10 cellular contexts compared by ENCODE assay signal in genomic region chr14:76904100-76904739, GRCh38.
A peak's percentile ranks its signal among the peaks of the same experiment; 100 is the strongest.
DNase-seq lines count a peak whose midpoint lies in the region; TF ChIP-seq lines count a peak whose summit lies in the region.
"Had no signal": no experiment of that assay in that cellular context is flagged by ENCODE, and none has a peak within 500 bp of the region (broad histone marks: within the 10 kb centered on the region; RNA-seq: fewer than 3 reads in every experiment).

No MANE protein-coding gene starts in this region.

- no peaks in the 10 kb centered on the region for H3K27me3 ChIP-seq in CD4-positive, alpha-beta memory T cell (ENCODE audit: insufficient read depth, low read length)
- H3K27me3 ChIP-seq in SJSA1 (replicated peaks): no peaks in the 10 kb centered on the region

- TF ChIP-seq CTCF in fibroblast of villous mesenchyme (IDR thresholded peaks at IDR 0.05; ENCODE audit: insufficient read depth, low read depth, low read length): no peak

- POLR2A ChIA-PET in CD4-positive, alpha-beta memory T cell (lab: Charles Lee; ENCODE audit: partially characterized antibody): interaction anchor here (0.6 to 1.8 kb wide), 6 partner anchors 9 to 123 kb away, joined by 3 to 9 read pairs (median 5); no protein-coding TSS in a partner anchor
- POLR2A ChIA-PET in activated CD4-positive, alpha-beta memory T cell treated with anti-CD3 and anti-CD28 coated beads, Interleukin-2, amount 10 ng/mL, durations not matched to agents 7 days and 5 days (lab: Charles Lee): interaction anchor here (1.0 to 1.4 kb wide), 2 partner anchors 9 to 57 kb away, joined by 4 read pairs; no protein-coding TSS in a partner anchor

- peak overlapping the region in 2 of 8 donors; percentile 54 to 60 for H3K4me3 Mint-ChIP-seq in CD4-positive, alpha-beta memory T cell
- no peak overlapping the region for H3K4me3 Mint-ChIP-seq in activated CD4-positive, alpha-beta memory T cell treated with anti-CD3 and anti-CD28 coated beads, Interleukin-2, amount 10 ng/mL, durations not matched to agents 7 days and 5 days
- H3K4me3 Mint-ChIP-seq: neural crest cell had no signal

- peaks cover 30% of the 10 kb centered on the region for H3K4me1 ChIP-seq in CD4-positive, alpha-beta memory T cell (ENCODE audit: insufficient read depth, low read length)
- H3K4me1 ChIP-seq in SJSA1 (replicated peaks): peaks cover 51% of the 10 kb centered on the region

- CTCF ChIA-PET in CD4-positive, alpha-beta memory T cell (lab: Charles Lee; ENCODE audit: partially characterized antibody): interaction anchor here (0.7 to 11.6 kb wide), 8 partner anchors 9 to 165 kb away, joined by 3 to 86 read pairs (median 4); no protein-coding TSS in a partner anchor
- CTCF ChIA-PET in activated CD4-positive, alpha-beta memory T cell treated with anti-CD3 and anti-CD28 coated beads, Interleukin-2, amount 10 ng/mL, durations not matched to agents 7 days and 5 days (lab: Charles Lee): interaction anchor here (1.2 to 2.7 kb wide), 3 partner anchors 9 to 31 kb away, joined by 4 to 13 read pairs (median 5); no protein-coding TSS in a partner anchor

- peak overlapping the region in 5 of 7 donors; percentile 81 to 93 (median 89) for H3K27ac Mint-ChIP-seq in CD4-positive, alpha-beta memory T cell
- H3K27ac Mint-ChIP-seq in activated CD4-positive, alpha-beta memory T cell treated with anti-CD3 and anti-CD28 coated beads, Interleukin-2, amount 10 ng/mL, durations not matched to agents 7 days and 5 days: no peak overlapping the region

- H3K36me3 ChIP-seq in CD4-positive, alpha-beta memory T cell (ENCODE audit: insufficient read depth, low read length): no peaks in the 10 kb centered on the region
- H3K36me3 ChIP-seq in SJSA1: no peaks in the 10 kb centered on the region

- H3K9me3 ChIP-seq in CD4-positive, alpha-beta memory T cell (ENCODE audit: control insufficient read depth in 1 of 2, low read length in 2 of 2): no peaks in the 10 kb centered on the region
- no peaks in the 10 kb centered on the region for H3K9me3 ChIP-seq in SJSA1 (replicated peaks)

- no peaks in the 10 kb centered on the region for H3K27me3 Mint-ChIP-seq in CD4-positive, alpha-beta memory T cell
- H3K27me3 Mint-ChIP-seq in activated CD4-positive, alpha-beta memory T cell treated with anti-CD3 and anti-CD28 coated beads, Interleukin-2, amount 10 ng/mL, durations not matched to agents 7 days and 5 days: peaks cover 4% of the 10 kb centered on the region

- H3K4me1 Mint-ChIP-seq in CD4-positive, alpha-beta memory T cell: peaks cover 19 to 33% (median 23%) of the 10 kb centered on the region in 4 donors
- H3K4me1 Mint-ChIP-seq in activated CD4-positive, alpha-beta memory T cell treated with anti-CD3 and anti-CD28 coated beads, Interleukin-2, amount 10 ng/mL, durations not matched to agents 7 days and 5 days: peaks cover 27% of the 10 kb centered on the region

- no peak for DNase-seq in CD4-positive, alpha-beta memory T cell
- DNase-seq in SJSA1 (ENCODE audit: low read depth in 1 of 2, low spot score in 2 of 2): peak; percentile 78 to 80
- peak; percentile 94 for DNase-seq in fibroblast of villous mesenchyme (ENCODE audit: low read depth)
- DNase-seq in renal cortical epithelial cell (ENCODE audit: low read depth): peak; percentile 81
- no peak for DNase-seq in activated CD4-positive, alpha-beta memory T cell treated with anti-CD3 and anti-CD28 coated beads, Interleukin-2, amount 10 ng/mL, durations not matched to agents 7 days and 5 days
- no peak for DNase-seq in mesenteric fat pad (ENCODE audit: low spot score)
- no peak for DNase-seq in ureter (ENCODE audit: low spot score)
- no peak for DNase-seq in DMS53 (lab: John Stamatoyannopoulos, UW)
- DNase-seq: NCI-H1048 had no signal

- no peak overlapping the region for H3K4me3 ChIP-seq in CD4-positive, alpha-beta memory T cell (ENCODE audit: low read length in 2 of 2)
- H3K4me3 ChIP-seq in SJSA1 (no peak overlapping the region), fibroblast of villous mesenchyme (ENCODE audit: low read depth, low read length) (no peak overlapping the region)

- no peaks in the 10 kb centered on the region for H3K36me3 Mint-ChIP-seq in CD4-positive, alpha-beta memory T cell
- peaks cover 4% of the 10 kb centered on the region for H3K36me3 Mint-ChIP-seq in activated CD4-positive, alpha-beta memory T cell treated with anti-CD3 and anti-CD28 coated beads, Interleukin-2, amount 10 ng/mL, durations not matched to agents 7 days and 5 days (ENCODE audit: low read depth)

- H3K9me3 Mint-ChIP-seq in CD4-positive, alpha-beta memory T cell: peaks cover 0 to 4% (median 0%) of the 10 kb centered on the region in 8 donors
- H3K9me3 Mint-ChIP-seq in activated CD4-positive, alpha-beta memory T cell treated with anti-CD3 and anti-CD28 coated beads, Interleukin-2, amount 10 ng/mL, durations not matched to agents 7 days and 5 days: peaks cover 6% of the 10 kb centered on the region
- H3K9me3 Mint-ChIP-seq: neural crest cell had no signal

- no peak overlapping the region for H3K27ac ChIP-seq in CD4-positive, alpha-beta memory T cell (ENCODE audit: low read depth, low read length)
- H3K27ac ChIP-seq in SJSA1: peak overlapping the region; percentile 89

- intact Hi-C loops in CD4-positive, alpha-beta memory T cell (cut with micrococcal nuclease): no loop called here

Comparison
In these comparisons a context has a peak if more than half of its experiments do, and no peak if none do; other contexts are left out.
1. DNase-seq: peak in SJSA1 (2 of 2), fibroblast of villous mesenchyme (single experiment) and renal cortical epithelial cell (single experiment); none in CD4-positive, alpha-beta memory T cell (0 of 5), activated CD4-positive, alpha-beta memory T cell treated with anti-CD3 and anti-CD28 coated beads, Interleukin-2, amount 10 ng/mL, durations not matched to agents 7 days and 5 days (single experiment), mesenteric fat pad (single experiment), ureter (single experiment) and DMS53 (single experiment).